Comparison of ENCODE assay signal across 24 cellular contexts in genomic region chr6:117451607-117452164, GRCh38. TPM values are rescaled to one million over a fixed set of nuclear protein-coding genes. Genes with fewer than 3 reads are reported as not detected.
A peak's percentile ranks its signal among the peaks of the same experiment; 100 is the strongest.
DNase-seq lines count a peak whose midpoint lies in the region; ATAC-seq, FAIRE-seq and TF ChIP-seq lines count a peak whose summit lies in the region.
"Had no signal": no experiment of that assay in that cellular context is flagged by ENCODE, and none has a peak within 500 bp of the region (broad histone marks: within the 10 kb centered on the region; RNA-seq: fewer than 3 reads in every experiment).

No MANE protein-coding gene starts in this region.

- H3K4me3 ChIP-seq in SK-N-SH (ENCODE audit: low read depth in 2 of 2, low read length in 1 of 2) (no peak overlapping the region), HepG2 (replicated peaks in 1 of 3; ENCODE audit: insufficient read depth in 1 of 3, low read depth in 2 of 3, low read length in 3 of 3) (no peak overlapping the region; a peak in 1 of 6 replicates), stomach (no peak overlapping the region)
- H3K4me3 ChIP-seq: esophagus squamous epithelium, heart left ventricle, MG63 had no signal

- intact Hi-C loops in HepG2 (cut with micrococcal nuclease; ENCODE audit: unreplicated experiment), result loop anchor here (5.0 to 10.0 kb wide), 2 partner anchors 226 to 1133 kb away; partner anchors contain the start of gene NUS1
- intact Hi-C loops in stomach (cut with DNase I; ENCODE audit: low total_unique reads), result no loop called here

- H3K27me3 ChIP-seq in SK-N-SH (ENCODE audit: insufficient read depth) (no peaks in the 10 kb centered on the region), HepG2 (ENCODE audit: control insufficient read depth in 1 of 2, insufficient read depth in 2 of 2, low read length in 2 of 2) (peaks cover 2 to 16% of the 10 kb centered on the region in 2 experiments; a peak in 4 of 5 replicates), stomach (no peaks in the 10 kb centered on the region)
- H3K27me3 ChIP-seq: MG63 had no signal

- H3F3A ChIP-seq in SK-N-SH (replicated peaks; ENCODE audit: insufficient read depth), result peaks cover 8% of the 10 kb centered on the region

- ATAC-seq in SK-N-SH treated with all-trans-retinoic acid at 6 μM for 48 hours, result no peak
- peak; percentile 56 for ATAC-seq in HepG2
- ATAC-seq: activated CD4-positive, CD25-positive, alpha-beta regulatory T cell treated with anti-CD3 and anti-CD28 coated beads, Interleukin-2, amount 50 U/mL, for 24 hours; heart left ventricle; natural killer cell had no signal

- H3K9ac ChIP-seq in SK-N-SH (no peak overlapping the region), HepG2 (ENCODE audit: insufficient read depth, low read depth, low read length) (no peak overlapping the region)

- CTCF ChIA-PET in SK-N-SH (lab: Yijun Ruan, JAX), result interaction anchor here (3.9 to 5.7 kb wide), 2 partner anchors 106 to 154 kb away, joined by 78 to 108 read pairs; partner anchors contain the start of gene GOPC
- CTCF ChIA-PET in HepG2 (lab: Yijun Ruan, JAX; ENCODE audit: low intra/inter-chr PET ratio, low total read pairs), result interaction anchor here (3.3 to 3.4 kb wide), 2 partner anchors 105 to 153 kb away, joined by 35 to 59 read pairs; no protein-coding TSS in a partner anchor

- H2AFZ ChIP-seq in SK-N-SH (ENCODE audit: low read depth) (peak overlapping the region; percentile 91), HepG2 (ENCODE audit: low read length) (no peak overlapping the region)

- H3K79me2 ChIP-seq in SK-N-SH (ENCODE audit: insufficient read depth), result no peaks in the 10 kb centered on the region; the same call in 1 of the 2 replicates
- H3K79me2 ChIP-seq in HepG2 (ENCODE audit: insufficient read depth, low read length), result no peaks in the 10 kb centered on the region

- H4K20me1 ChIP-seq in SK-N-SH (ENCODE audit: insufficient read depth), result no peaks in the 10 kb centered on the region
- H4K20me1 ChIP-seq in HepG2 (ENCODE audit: insufficient read depth, low read length), result no peaks in the 10 kb centered on the region

- TF ChIP-seq POLR2A in HepG2 (IDR thresholded peaks at IDR 0.05; ENCODE audit: insufficient read depth in 1 of 2, low read depth in 2 of 2, low read length in 2 of 2) (no peak), stomach (IDR thresholded peaks at IDR 0.05) (no peak)

- no peaks in the 10 kb centered on the region for H3K9me2 ChIP-seq in SK-N-SH

- FAIRE-seq in HepG2 (lab: Jason Lieb, UNC), result peak; percentile 15

- H3K9me3 ChIP-seq in SK-N-SH (no peaks in the 10 kb centered on the region), HepG2 (ENCODE audit: low read length) (no peaks in the 10 kb centered on the region), stomach (no peaks in the 10 kb centered on the region)
- H3K9me3 ChIP-seq: esophagus squamous epithelium, heart left ventricle, MG63 had no signal

- DNase-seq in SK-N-SH (no peak), amniotic epithelial cell (ENCODE audit: low read depth) (peak; percentile 72), HepG2 (ENCODE audit: low spot score) (no peak), kidney glomerular epithelial cell (lab: John Stamatoyannopoulos, UW) (no peak), stomach (no peak), AG20443 (ENCODE audit: low spot score) (no peak), hypothalamus (lab: John Stamatoyannopoulos, UW) (no peak)
- DNase-seq: ACHN; activated naive CD4-positive, alpha-beta T cell treated with anti-CD3 and anti-CD28 coated beads, Interleukin-2, amount 10 ng/mL, durations not matched to agents 7 days and 5 days; activated T-cell treated with anti-CD3 and anti-CD28 coated beads, Interleukin-2, amount 50 U/mL, for 48 hours; CD4-positive, CD25-positive, alpha-beta regulatory T cell; effector memory CD4-positive, alpha-beta T cell; esophagus squamous epithelium; GDM1; heart left ventricle; immature natural killer cell; MG63; natural killer cell; NCI-H187; posterior cingulate gyrus had no signal

- H3K4me2 ChIP-seq in SK-N-SH (no peak overlapping the region), HepG2 (ENCODE audit: low read depth, low read length) (peak overlapping the region; percentile 24; the same call in 1 of the 2 replicates)

- H3K36me3 ChIP-seq in SK-N-SH (replicated peaks in 1 of 2; ENCODE audit: control insufficient read depth in 1 of 2, insufficient read depth in 2 of 2, low read length in 1 of 2) (no peaks in the 10 kb centered on the region), HepG2 (replicated peaks in 1 of 2; ENCODE audit: control insufficient read depth in 1 of 2, insufficient read depth in 2 of 2, low read length in 2 of 2) (no peaks in the 10 kb centered on the region), stomach (no peaks in the 10 kb centered on the region)
- H3K36me3 ChIP-seq: esophagus squamous epithelium, heart left ventricle, MG63 had no signal

- POLR2A ChIA-PET in SK-N-SH (lab: Yijun Ruan, JAX) (no interaction called here), HepG2 (lab: Yijun Ruan, JAX) (interaction anchor here (1.0 to 1.2 kb wide), 2 partner anchors 27 to 150 kb away, joined by 5 read pairs; partner anchors contain the start of gene GOPC)

- no peak for TF ChIP-seq CTCF in SK-N-SH (IDR thresholded peaks at IDR 0.05)
- TF ChIP-seq CTCF in HepG2 (CRISPR knock-in tag; IDR thresholded peaks at IDR 0.05), result no peak
- no peak for TF ChIP-seq CTCF in stomach (IDR thresholded peaks at IDR 0.05)

- no peak for TF ChIP-seq RAD21 in SK-N-SH (IDR thresholded peaks at IDR 0.05; ENCODE audit: low read length)
- no peak for TF ChIP-seq RAD21 in HepG2 (CRISPR knock-in tag; IDR thresholded peaks at IDR 0.05)

- TF ChIP-seq EP300 in SK-N-SH (IDR thresholded peaks at IDR 0.05; ENCODE audit: borderline replicate concordance in 1 of 2, low read depth in 1 of 2, low read length in 1 of 2), result no peak
- no peak for TF ChIP-seq EP300 in HepG2 (IDR thresholded peaks at IDR 0.05; ENCODE audit: low read depth in 2 of 2, low read length in 2 of 2)
- no peak for TF ChIP-seq EP300 in HepG2 (CRISPR knock-in tag; IDR thresholded peaks at IDR 0.05; ENCODE audit: borderline replicate concordance)
- TF ChIP-seq EP300 in stomach (IDR thresholded peaks at IDR 0.05), result no peak

- 46% methylated on average over 6 of the region's 6 CpGs for WGBS in SK-N-SH (ENCODE audit: low lambda C conversion rate)
- 4% methylated on average over 6 of the region's 6 CpGs for WGBS in HepG2 (ENCODE audit: low lambda C conversion rate)
- WGBS in stomach, 5 donors, result 23 to 49% (median 41%) methylated on average over 6 of the region's 6 CpGs

- H3K4me1 ChIP-seq in SK-N-SH (ENCODE audit: control insufficient read depth in 1 of 2, insufficient read depth in 2 of 2, low read depth in 1 of 2, low read length in 1 of 2), result peaks cover 0 to 33% of the 10 kb centered on the region in 2 experiments; a peak in 3 of 4 replicates
- peaks cover 35% of the 10 kb centered on the region for H3K4me1 ChIP-seq in HepG2 (ENCODE audit: insufficient read depth, low read length)
- peaks cover 12 to 35% (median 21%) of the 10 kb centered on the region in 4 donors for H3K4me1 ChIP-seq in stomach

- H3K27ac ChIP-seq in SK-N-SH (ENCODE audit: low read depth in 2 of 2, low read length in 1 of 2) (no peak overlapping the region), HepG2 (ENCODE audit: extremely low read length, insufficient read depth, low read length) (no peak overlapping the region), stomach (peak overlapping the region in 1 of 5 donors; percentile 31)
- H3K27ac ChIP-seq: heart left ventricle, HL-60 had no signal

- in situ Hi-C loops in HepG2 (cut with HindIII; ENCODE audit: extremely low pct_ligation_motif_present, low pct_unique_long_range_greater_than_20kb), result loop anchor here (5.0 kb wide), 1 partner anchor 106 kb away; no protein-coding TSS in a partner anchor

- BruUV-seq in HepG2 (replicated peaks; lab: Mats Ljungman, UMichigan), result no TSS peak

RNA-seq across cellular contexts. Expression of gene ROS1, which starts 25.9 kb away (rescaled TPM):
- polyA plus RNA-seq in SK-N-SH (2012; rRNA removed), result 1.8 and 2.0 TPM in 2 replicates
- polyA plus RNA-seq in SK-N-SH (2012; cell fraction: cytosol; rRNA removed), result 1.5 and 1.8 TPM in 2 replicates
- polyA plus RNA-seq in SK-N-SH (2012; cell fraction: nucleus; rRNA removed), result 3.8 and 7.4 TPM in 2 replicates
- total RNA-seq in HepG2 (2016; rRNA removed; fragmentation: Illumina TruSeq; extraction: Trizol), result not detected in 2 replicates
- total RNA-seq in HepG2 (2016; cell fraction: cytosol; rRNA removed; fragmentation: Illumina TruSeq; extraction: Trizol; ENCODE audit: low read depth), result not detected in 2 replicates
- 0.02 TPM in 1 of 2 replicates, not detected in the other for total RNA-seq in HepG2 (2016; cell fraction: insoluble cytoplasmic fraction; rRNA removed; fragmentation: Illumina TruSeq; extraction: Trizol)
- total RNA-seq in HepG2 (2016; cell fraction: membrane; rRNA removed; fragmentation: Illumina TruSeq; extraction: Trizol), result not detected in 2 replicates
- not detected in 2 replicates for total RNA-seq in HepG2 (2016; cell fraction: nucleus; rRNA removed; fragmentation: Illumina TruSeq; extraction: Trizol)
- polyA plus RNA-seq in HepG2 (2011; rRNA removed), result not detected in 2 replicates
- polyA plus RNA-seq in HepG2 (2011; cell fraction: cytosol; rRNA removed), result not detected in 2 replicates
- polyA plus RNA-seq in HepG2 (2011; cell fraction: nucleus; rRNA removed), result 0.02 TPM in 1 of 2 replicates, not detected in the other
- not detected in 2 replicates for polyA plus RNA-seq in HepG2 (2012)
- polyA plus RNA-seq in HepG2 (2016; cell fraction: cytosol; fragmentation: Illumina TruSeq; extraction: Trizol; ENCODE audit: low read depth), result not detected in 2 replicates
- not detected in 2 replicates for polyA plus RNA-seq in HepG2 (2016; cell fraction: insoluble cytoplasmic fraction; fragmentation: Illumina TruSeq; extraction: Trizol; ENCODE audit: low read depth)
- polyA plus RNA-seq in HepG2 (2016; cell fraction: membrane; fragmentation: Illumina TruSeq; extraction: Trizol; ENCODE audit: low read depth), result not detected in 2 replicates
- polyA plus RNA-seq in HepG2 (2016; cell fraction: nucleus; fragmentation: Illumina TruSeq; extraction: Trizol; ENCODE audit: insufficient read depth, low read depth), result not detected in 2 replicates
- polyA minus RNA-seq in HepG2 (2011; rRNA and poly(A)+ RNA removed; ENCODE audit: low replicate concordance), result not detected in 2 replicates
- not detected in 2 replicates for polyA minus RNA-seq in HepG2 (2011; cell fraction: cytosol; rRNA and poly(A)+ RNA removed)
- polyA minus RNA-seq in HepG2 (2011; cell fraction: nucleus; rRNA and poly(A)+ RNA removed), result under 0.01 TPM in 1 of 2 replicates, not detected in the other
- total RNA-seq in stomach, result 1 to 10 TPM in 2 of 5 donors, under 1 TPM in 1, not detected in 2; 0.55 to 4.3 (median 3.6) TPM
- polyA plus RNA-seq in stomach, result under 1 TPM in 1 of 3 donors, not detected in 2; 0.08 TPM
- total RNA-seq: CD4-positive, CD25-positive, alpha-beta regulatory T cell; esophagus squamous epithelium; natural killer cell had no signal
- polyA plus RNA-seq: CD4-positive, CD25-positive, alpha-beta regulatory T cell; IgD-negative memory B cell; immature natural killer cell had no signal

RNA-seq across cellular contexts. Expression of gene DCBLD1, which starts 30.8 kb away (rescaled TPM):
- polyA plus RNA-seq in SK-N-SH (2012; rRNA removed), result 82.2 and 91.5 TPM in 2 replicates
- 82.3 and 82.9 TPM in 2 replicates for polyA plus RNA-seq in SK-N-SH (2012; cell fraction: cytosol; rRNA removed)
- 97.1 and 145 TPM in 2 replicates for polyA plus RNA-seq in SK-N-SH (2012; cell fraction: nucleus; rRNA removed)
- total RNA-seq in HepG2 (2016; rRNA removed; fragmentation: Illumina TruSeq; extraction: Trizol), result 26.0 and 41.5 TPM in 2 replicates
- total RNA-seq in HepG2 (2016; cell fraction: cytosol; rRNA removed; fragmentation: Illumina TruSeq; extraction: Trizol; ENCODE audit: low read depth), result 23.2 and 25.3 TPM in 2 replicates
- 20.4 and 37.6 TPM in 2 replicates for total RNA-seq in HepG2 (2016; cell fraction: insoluble cytoplasmic fraction; rRNA removed; fragmentation: Illumina TruSeq; extraction: Trizol)
- total RNA-seq in HepG2 (2016; cell fraction: membrane; rRNA removed; fragmentation: Illumina TruSeq; extraction: Trizol), result 25.3 and 27.7 TPM in 2 replicates
- 42.3 and 54.4 TPM in 2 replicates for total RNA-seq in HepG2 (2016; cell fraction: nucleus; rRNA removed; fragmentation: Illumina TruSeq; extraction: Trizol)
- 17.5 and 23.2 TPM in 2 replicates for polyA plus RNA-seq in HepG2 (2011; rRNA removed)
- polyA plus RNA-seq in HepG2 (2011; cell fraction: cytosol; rRNA removed), result 15.5 and 17.2 TPM in 2 replicates
- polyA plus RNA-seq in HepG2 (2011; cell fraction: nucleus; rRNA removed), result 27.8 and 35.0 TPM in 2 replicates
- polyA plus RNA-seq in HepG2 (2012), result 16.7 and 19.0 TPM in 2 replicates
- polyA plus RNA-seq in HepG2 (2016; cell fraction: cytosol; fragmentation: Illumina TruSeq; extraction: Trizol; ENCODE audit: low read depth), result 6.6 TPM in 2 replicates
- 17.6 TPM in 2 replicates for polyA plus RNA-seq in HepG2 (2016; cell fraction: insoluble cytoplasmic fraction; fragmentation: Illumina TruSeq; extraction: Trizol; ENCODE audit: low read depth)
- polyA plus RNA-seq in HepG2 (2016; cell fraction: membrane; fragmentation: Illumina TruSeq; extraction: Trizol; ENCODE audit: low read depth), result 12.8 and 13.8 TPM in 2 replicates
- 82.1 and 89.2 TPM in 2 replicates for polyA plus RNA-seq in HepG2 (2016; cell fraction: nucleus; fragmentation: Illumina TruSeq; extraction: Trizol; ENCODE audit: insufficient read depth, low read depth)
- polyA minus RNA-seq in HepG2 (2011; rRNA and poly(A)+ RNA removed; ENCODE audit: low replicate concordance), result 3.6 and 20.0 TPM in 2 replicates
- 18.9 and 22.3 TPM in 2 replicates for polyA minus RNA-seq in HepG2 (2011; cell fraction: cytosol; rRNA and poly(A)+ RNA removed)
- polyA minus RNA-seq in HepG2 (2011; cell fraction: nucleus; rRNA and poly(A)+ RNA removed), result 44.4 and 61.2 TPM in 2 replicates
- 10 to 100 TPM in 4 of 5 donors, 1 to 10 TPM in 1; 3.6 to 28.5 (median 10.5) TPM for total RNA-seq in stomach
- polyA plus RNA-seq in stomach, result 1 to 10 TPM; 3.4 to 8.0 (median 3.7) TPM
